19 cellular contexts compared by ENCODE assay signal in the genomic region with DNA sequence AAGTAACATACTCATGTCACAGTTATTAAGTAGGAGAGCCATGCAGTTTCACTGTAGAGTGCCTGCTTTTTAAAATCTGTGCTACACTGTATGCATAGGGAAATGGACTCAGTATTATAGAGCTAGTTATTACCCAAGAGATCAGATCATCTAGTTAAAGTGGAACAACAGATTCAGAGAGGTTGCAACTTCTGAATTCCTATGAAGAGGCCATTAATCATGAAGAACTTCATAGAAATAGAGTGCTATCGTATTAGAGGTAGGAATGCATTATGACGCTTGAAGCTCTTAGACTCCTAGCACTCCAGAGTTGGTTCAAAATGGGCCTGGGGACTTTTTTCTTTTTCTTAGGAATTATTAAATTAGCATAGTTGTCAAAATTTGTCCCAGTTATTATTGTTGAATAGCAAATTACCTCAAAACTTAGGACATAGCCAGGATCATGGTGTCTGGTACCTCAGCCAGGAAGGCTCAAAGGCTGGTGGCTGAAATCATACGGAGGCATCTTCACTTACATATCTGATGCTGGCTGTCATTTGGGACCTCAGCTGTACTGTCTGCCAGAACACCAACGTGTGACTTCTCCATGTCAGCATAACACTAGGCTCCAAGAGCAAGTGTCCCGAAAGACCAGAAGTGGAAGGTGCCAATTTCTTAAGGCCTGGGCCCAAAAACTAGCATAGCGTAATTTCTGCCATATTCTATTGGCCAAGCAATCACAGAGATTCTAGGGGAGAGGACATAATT.
DNase-seq lines count a peak whose midpoint lies in the region; ATAC-seq and TF ChIP-seq lines count a peak whose summit lies in the region.
"Had no signal": no experiment of that assay in that cellular context is flagged by ENCODE, and none has a peak within 500 bp of the region (broad histone marks: within the 10 kb centered on the region; RNA-seq: fewer than 3 reads in every experiment).

No MANE protein-coding gene starts in this region.

- no peak overlapping the region for H3K4me3 ChIP-seq in CD8-positive, alpha-beta T cell (ENCODE audit: low read depth, low read length)
- H3K4me3 ChIP-seq in right atrium auricular region (no peak overlapping the region), thyroid gland (replicated peaks in 1 of 3) (no peak overlapping the region)
- H3K4me3 ChIP-seq: GM23338, K562 had no signal

- H3K27me3 Mint-ChIP-seq in activated CD8-positive, alpha-beta memory T cell treated with anti-CD3 and anti-CD28 coated beads, Interleukin-2, amount 10 ng/mL, durations not matched to agents 7 days and 5 days: no peaks in the 10 kb centered on the region
- no peaks in the 10 kb centered on the region for H3K27me3 Mint-ChIP-seq in CD8-positive, alpha-beta T cell (ENCODE audit: low read depth)
- no peaks in the 10 kb centered on the region for H3K27me3 Mint-ChIP-seq in activated T-helper 17 cell treated with anti-CD3 and anti-CD28 coated beads, Interleukin-2, amount 50 U/mL, for 72 hours
- no peaks in the 10 kb centered on the region for H3K27me3 Mint-ChIP-seq in effector memory CD8-positive, alpha-beta T cell

- no peaks in the 10 kb centered on the region for H3K9me3 Mint-ChIP-seq in activated CD8-positive, alpha-beta memory T cell treated with anti-CD3 and anti-CD28 coated beads, Interleukin-2, amount 10 ng/mL, durations not matched to agents 7 days and 5 days (ENCODE audit: low read depth)
- no peaks in the 10 kb centered on the region for H3K9me3 Mint-ChIP-seq in CD8-positive, alpha-beta T cell
- no peaks in the 10 kb centered on the region for H3K9me3 Mint-ChIP-seq in activated T-helper 17 cell treated with anti-CD3 and anti-CD28 coated beads, Interleukin-2, amount 50 U/mL, for 72 hours
- no peaks in the 10 kb centered on the region for H3K9me3 Mint-ChIP-seq in effector memory CD8-positive, alpha-beta T cell
- H3K9me3 Mint-ChIP-seq: GM23338 had no signal

- TF ChIP-seq POLR2A in thyroid gland (IDR thresholded peaks at IDR 0.05): no peak

- peak overlapping the region; percentile 43 for H3K27ac ChIP-seq in CD8-positive, alpha-beta T cell (ENCODE audit: low read depth, low read length)
- H3K27ac ChIP-seq in right atrium auricular region (peak overlapping the region in 1 of 2 donors; percentile 1), thyroid gland (no peak overlapping the region)
- H3K27ac ChIP-seq: RWPE1 had no signal

- peaks cover 45% of the 10 kb centered on the region for H3K36me3 Mint-ChIP-seq in activated CD8-positive, alpha-beta memory T cell treated with anti-CD3 and anti-CD28 coated beads, Interleukin-2, amount 10 ng/mL, durations not matched to agents 7 days and 5 days
- H3K36me3 Mint-ChIP-seq in CD8-positive, alpha-beta T cell: peaks cover 63% of the 10 kb centered on the region
- H3K36me3 Mint-ChIP-seq in activated T-helper 17 cell treated with anti-CD3 and anti-CD28 coated beads, Interleukin-2, amount 50 U/mL, for 72 hours (ENCODE audit: low read depth): peaks cover 98% of the 10 kb centered on the region
- H3K36me3 Mint-ChIP-seq in effector memory CD8-positive, alpha-beta T cell (ENCODE audit: insufficient read depth): peaks cover 69% of the 10 kb centered on the region

- peaks cover 8% of the 10 kb centered on the region for H3K36me3 ChIP-seq in CD8-positive, alpha-beta T cell (ENCODE audit: insufficient read depth, low read length)
- H3K36me3 ChIP-seq in right atrium auricular region: peaks cover 34% of the 10 kb centered on the region
- peaks cover 11 to 15% of the 10 kb centered on the region in 2 donors for H3K36me3 ChIP-seq in thyroid gland

- no peak for DNase-seq in activated CD8-positive, alpha-beta memory T cell treated with anti-CD3 and anti-CD28 coated beads, Interleukin-2, amount 10 ng/mL, durations not matched to agents 7 days and 5 days
- no peak for DNase-seq in activated CD8-positive, alpha-beta memory T cell treated with anti-CD3 and anti-CD28 coated beads for 24 hours
- no peak for DNase-seq in CD8-positive, alpha-beta T cell
- DNase-seq in effector memory CD8-positive, alpha-beta T cell: no peak
- DNase-seq in right atrium auricular region (ENCODE audit: low spot score) (no peak), thyroid gland (no peak), cardiac septum (ENCODE audit: low spot score) (no peak)
- DNase-seq: GF-D8; NCI-H1092; NCI-H1694; NCI-H2107; NCI-H226; NCI-H526; NK-92 treated with Interleukin-12 subunit alpha and Interleukin-12 subunit beta, amount 100 ng/mL, for 24 hours; OCI-M1 had no signal

- 79 to 85% methylated on average over 4 to 6 of the region's 6 CpGs for WGBS in thyroid gland, 2 donors

- peak overlapping the region; percentile 87 for H3K27ac Mint-ChIP-seq in activated CD8-positive, alpha-beta memory T cell treated with anti-CD3 and anti-CD28 coated beads, Interleukin-2, amount 10 ng/mL, durations not matched to agents 7 days and 5 days
- H3K27ac Mint-ChIP-seq in CD8-positive, alpha-beta T cell: peak overlapping the region; percentile 94
- H3K27ac Mint-ChIP-seq in activated T-helper 17 cell treated with anti-CD3 and anti-CD28 coated beads, Interleukin-2, amount 50 U/mL, for 72 hours: no peak overlapping the region
- peak overlapping the region; percentile 44 to 90 for H3K27ac Mint-ChIP-seq in effector memory CD8-positive, alpha-beta T cell
- H3K27ac Mint-ChIP-seq: GM23338 had no signal

- CTCF ChIA-PET in activated CD8-positive, alpha-beta memory T cell treated with anti-CD3 and anti-CD28 coated beads, Interleukin-2, amount 10 ng/mL, durations not matched to agents 7 days and 5 days (lab: Charles Lee): interaction anchor here (0.8 to 1.1 kb wide), 3 partner anchors 9 to 31 kb away, joined by 3 to 4 read pairs (median 3); no protein-coding TSS in a partner anchor
- CTCF ChIA-PET in CD8-positive, alpha-beta T cell (lab: Charles Lee): no interaction called here

- no peak overlapping the region for H3K4me3 Mint-ChIP-seq in activated CD8-positive, alpha-beta memory T cell treated with anti-CD3 and anti-CD28 coated beads, Interleukin-2, amount 10 ng/mL, durations not matched to agents 7 days and 5 days
- H3K4me3 Mint-ChIP-seq in CD8-positive, alpha-beta T cell: no peak overlapping the region
- H3K4me3 Mint-ChIP-seq in activated T-helper 17 cell treated with anti-CD3 and anti-CD28 coated beads, Interleukin-2, amount 50 U/mL, for 72 hours: peak overlapping the region; percentile 57
- H3K4me3 Mint-ChIP-seq in effector memory CD8-positive, alpha-beta T cell: no peak overlapping the region
- H3K4me3 Mint-ChIP-seq: GM23338 had no signal

- TF ChIP-seq CTCF in CD8-positive, alpha-beta T cell (IDR thresholded peaks at IDR 0.05): no peak
- TF ChIP-seq CTCF in right atrium auricular region (IDR thresholded peaks at IDR 0.05): no peak
- TF ChIP-seq CTCF in thyroid gland (IDR thresholded peaks at IDR 0.05): no peak

- no peaks in the 10 kb centered on the region for H3K27me3 ChIP-seq in CD8-positive, alpha-beta T cell (ENCODE audit: insufficient read depth, low read length)
- peaks cover 0 to 3% of the 10 kb centered on the region in 2 donors for H3K27me3 ChIP-seq in right atrium auricular region
- H3K27me3 ChIP-seq in thyroid gland: no peaks in the 10 kb centered on the region

- H3K4me1 ChIP-seq in CD8-positive, alpha-beta T cell (ENCODE audit: insufficient read depth, low read length): peaks cover 7% of the 10 kb centered on the region
- H3K4me1 ChIP-seq in right atrium auricular region: no peaks in the 10 kb centered on the region
- no peaks in the 10 kb centered on the region for H3K4me1 ChIP-seq in thyroid gland

- ATAC-seq in activated CD8-positive, alpha-beta memory T cell treated with anti-CD3 and anti-CD28 coated beads, Interleukin-2, amount 10 ng/mL, durations not matched to agents 7 days and 5 days: no peak
- ATAC-seq in CD8-positive, alpha-beta T cell: no peak
- no peak for ATAC-seq in activated T-helper 17 cell treated with anti-CD3 and anti-CD28 coated beads, Interleukin-2, amount 50 U/mL, for 72 hours (replicated peaks)
- no peak for ATAC-seq in effector memory CD8-positive, alpha-beta T cell (replicated peaks)
- ATAC-seq: GM23338, K562 had no signal

- intact Hi-C loops in CD8-positive, alpha-beta T cell (cut with DNase I, micrococcal nuclease): loop anchor here in 1 of 2 experiments (5.0 kb wide), 1 partner anchor 125 kb away; a partner anchor contains a TSS
- intact Hi-C loops in thyroid gland (cut with DNase I): no loop called here
- intact Hi-C loops in cardiac septum (cut with DNase I): no loop called here

- H3K9me3 ChIP-seq in CD8-positive, alpha-beta T cell (ENCODE audit: low read length): no peaks in the 10 kb centered on the region
- H3K9me3 ChIP-seq in right atrium auricular region: no peaks in the 10 kb centered on the region
- no peaks in the 10 kb centered on the region for H3K9me3 ChIP-seq in thyroid gland

- peaks cover 28% of the 10 kb centered on the region for H3K4me1 Mint-ChIP-seq in activated CD8-positive, alpha-beta memory T cell treated with anti-CD3 and anti-CD28 coated beads, Interleukin-2, amount 10 ng/mL, durations not matched to agents 7 days and 5 days
- H3K4me1 Mint-ChIP-seq in CD8-positive, alpha-beta T cell (ENCODE audit: low read depth): peaks cover 31% of the 10 kb centered on the region
- H3K4me1 Mint-ChIP-seq in activated T-helper 17 cell treated with anti-CD3 and anti-CD28 coated beads, Interleukin-2, amount 50 U/mL, for 72 hours: peaks cover 11% of the 10 kb centered on the region
- H3K4me1 Mint-ChIP-seq in effector memory CD8-positive, alpha-beta T cell (ENCODE audit: low read depth in 2 of 2): peaks cover 9 to 24% of the 10 kb centered on the region in 2 donors
- H3K4me1 Mint-ChIP-seq: GM23338 had no signal

- POLR2A ChIA-PET in CD8-positive, alpha-beta T cell (lab: Charles Lee): no interaction called here
